9 cellular contexts compared by ENCODE assay signal in the genomic region with DNA sequence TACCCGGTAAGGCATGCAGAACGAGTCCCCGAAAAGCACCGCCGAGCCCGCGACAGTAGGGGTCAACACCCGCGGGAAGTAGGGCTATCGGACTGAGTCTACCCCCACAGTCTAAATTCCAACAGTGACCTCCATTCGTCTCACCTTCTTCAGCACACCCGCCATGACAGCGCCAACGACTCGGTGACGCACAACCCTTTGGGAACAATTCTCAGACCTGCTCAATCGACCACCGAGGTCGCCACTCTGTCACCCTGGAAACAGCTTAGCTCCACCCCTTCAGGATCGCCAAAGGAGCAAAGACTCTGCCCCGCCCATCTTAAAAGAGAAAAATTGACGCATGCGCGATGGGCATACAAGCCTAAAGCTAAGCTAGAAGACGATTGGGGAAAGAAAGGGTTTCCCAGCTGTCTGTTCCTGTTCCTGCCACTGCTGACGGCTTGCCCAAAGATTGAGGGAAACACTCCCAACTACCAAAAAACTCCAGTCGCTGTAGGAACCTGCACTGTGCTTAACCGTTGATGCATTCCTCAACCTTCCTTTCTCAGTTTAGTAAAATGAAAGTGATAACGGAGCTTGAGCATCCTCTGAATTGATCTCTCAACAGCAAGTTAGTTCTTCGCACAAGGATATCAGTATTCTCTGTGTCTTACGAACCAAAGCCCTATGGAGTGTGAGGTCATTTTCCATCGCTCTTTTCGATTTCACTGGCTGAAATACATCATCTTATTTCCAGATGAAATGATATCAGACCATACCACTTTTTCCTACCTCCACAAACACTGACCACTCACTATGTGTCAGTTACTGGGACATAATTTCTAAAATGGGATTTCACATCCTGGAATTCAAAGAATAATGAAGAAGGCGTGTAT. TPM values are rescaled to one million over a fixed set of nuclear protein-coding genes. Genes with fewer than 3 reads are reported as not detected.
A peak's percentile ranks its signal among the peaks of the same experiment; 100 is the strongest.
DNase-seq lines count a peak whose midpoint lies in the region; ATAC-seq and TF ChIP-seq lines count a peak whose summit lies in the region.
"Had no signal": no experiment of that assay in that cellular context is flagged by ENCODE, and none has a peak within 500 bp of the region (broad histone marks: within the 10 kb centered on the region; RNA-seq: fewer than 3 reads in every experiment).

A gene (minus strand): TSS at position 188 of the 875 bp plus-strand sequence. CDS start 23 bp downstream, at position 165.

- TF ChIP-seq CTCF in AG09309 (IDR thresholded peaks at IDR 0.05; ENCODE audit: control insufficient read depth, insufficient read depth, low read depth, low read length, missing control alignments): no peak
- no peak for TF ChIP-seq CTCF in WTC11 (IDR thresholded peaks at IDR 0.05)
- TF ChIP-seq CTCF in cardiac fibroblast (IDR thresholded peaks at IDR 0.05; ENCODE audit: low read depth, low read length): no peak
- TF ChIP-seq CTCF in smooth muscle cell (IDR thresholded peaks at IDR 0.05; ENCODE audit: borderline replicate concordance, insufficient read depth, poor library complexity, severe bottlenecking): no peak

- H3K9ac ChIP-seq in smooth muscle cell (ENCODE audit: low read depth): peak within 1 kb of the TSS; percentile 95

- peaks cover 7% of the 10 kb centered on the region for H3K36me3 Mint-ChIP-seq in WTC11

- H3K27me3 Mint-ChIP-seq in WTC11 (ENCODE audit: low read depth): no peaks in the 10 kb centered on the region

- peaks cover 44% of the 10 kb centered on the region for H3K79me2 ChIP-seq in smooth muscle cell (ENCODE audit: low read depth)

- ATAC-seq in GM19023 (IDR thresholded peaks at IDR 0.05; ENCODE audit: unreplicated experiment) (peak; percentile 98), HG03196 (IDR thresholded peaks at IDR 0.05; ENCODE audit: unreplicated experiment) (peak; percentile 99), WTC11 (peak; percentile 95)

- H2AFZ ChIP-seq in smooth muscle cell (ENCODE audit: low read depth): peak within 1 kb of the TSS; percentile 99

- peak within 1 kb of the TSS; percentile 88 for H3K27ac ChIP-seq in smooth muscle cell (ENCODE audit: low read depth)

- H3K4me3 ChIP-seq in AG09309 (ENCODE audit: control insufficient read depth, low read depth, low read length) (peak within 1 kb of the TSS; percentile 94), cardiac fibroblast (replicated peaks in 1 of 2; ENCODE audit: low read depth in 2 of 2, low read length in 2 of 2) (peak within 1 kb of the TSS; percentile 85 to 89), smooth muscle cell (peak within 1 kb of the TSS; percentile 87)

- 10% methylated on average over 34 of the region's 34 CpGs for whole genome bisulfite sequencing in smooth muscle cell (ENCODE audit: low lambda C conversion rate)

- no peaks in the 10 kb centered on the region for H3K36me3 ChIP-seq in smooth muscle cell (ENCODE audit: low read depth)

- H4K20me1 ChIP-seq in smooth muscle cell (ENCODE audit: low read depth): no peaks in the 10 kb centered on the region

- DNase-seq in AG09309 (ENCODE audit: low read depth): peak; percentile 98
- peak; percentile 95 for DNase-seq in NCI-H226
- DNase-seq in WTC11 (ENCODE audit: low spot score): peak; percentile 97
- DNase-seq in cardiac fibroblast (ENCODE audit: low read depth in 2 of 2): peak; percentile 100
- peak; percentile 94 for DNase-seq in iPS-NIHi7 (ENCODE audit: extremely low spot score)
- DNase-seq in smooth muscle cell (lab: John Stamatoyannopoulos, UW; ENCODE audit: unreplicated experiment): peak; percentile 73

- H3K4me3 Mint-ChIP-seq in WTC11: no peak within 1 kb of the TSS
- H3K4me3 Mint-ChIP-seq: T-helper 1 cell treated with Interleukin-12 subunit alpha and Interleukin-12 subunit beta and Interleukin-4 antibody, amounts not matched to agents 30 μg/mL and 1 μg/mL, for 36 hours had no signal

- peaks cover 9% of the 10 kb centered on the region for H3K4me1 ChIP-seq in smooth muscle cell (ENCODE audit: low read depth)

- H3K9me3 Mint-ChIP-seq in WTC11: peaks cover under 1% of the 10 kb centered on the region; the same call in 1 of the 2 replicates
- H3K9me3 Mint-ChIP-seq: T-helper 1 cell treated with Interleukin-12 subunit alpha and Interleukin-12 subunit beta and Interleukin-4 antibody, amounts not matched to agents 30 μg/mL and 1 μg/mL, for 36 hours had no signal

- POLR2A ChIA-PET in WTC11 (lab: Charles Lee): interaction anchor here (0.5 to 1.2 kb wide), 5 partner anchors 23 to 190 kb away, joined by 3 to 4 read pairs (median 3); a partner anchor contains a TSS

- no peaks in the 10 kb centered on the region for H3F3A ChIP-seq in smooth muscle cell (ENCODE audit: low read depth)

- H3K9me3 ChIP-seq in smooth muscle cell (replicated peaks; ENCODE audit: low read depth): no peaks in the 10 kb centered on the region

- no peak within 1 kb of the TSS for H3K27ac Mint-ChIP-seq in WTC11
- H3K27ac Mint-ChIP-seq: T-helper 1 cell treated with Interleukin-12 subunit alpha and Interleukin-12 subunit beta and Interleukin-4 antibody, amounts not matched to agents 30 μg/mL and 1 μg/mL, for 36 hours had no signal

- peak within 1 kb of the TSS; percentile 93 for H3K4me2 ChIP-seq in smooth muscle cell

- H3K4me1 Mint-ChIP-seq in WTC11: no peaks in the 10 kb centered on the region; the same call in 1 of the 2 replicates

- CTCF ChIA-PET in WTC11 (lab: Charles Lee): interaction anchor here (0.9 to 1.9 kb wide), 7 partner anchors 21 to 125 kb away, joined by 3 to 17 read pairs (median 3); a partner anchor contains a TSS

- H3K27me3 ChIP-seq in smooth muscle cell (ENCODE audit: low read depth): no peaks in the 10 kb centered on the region

TF ChIP-seq in WTC11, 78 proteins besides CTCF, POLR2A, EP300 and RAD21 (continues in another document):
- TF ChIP-seq, protein P1, sequence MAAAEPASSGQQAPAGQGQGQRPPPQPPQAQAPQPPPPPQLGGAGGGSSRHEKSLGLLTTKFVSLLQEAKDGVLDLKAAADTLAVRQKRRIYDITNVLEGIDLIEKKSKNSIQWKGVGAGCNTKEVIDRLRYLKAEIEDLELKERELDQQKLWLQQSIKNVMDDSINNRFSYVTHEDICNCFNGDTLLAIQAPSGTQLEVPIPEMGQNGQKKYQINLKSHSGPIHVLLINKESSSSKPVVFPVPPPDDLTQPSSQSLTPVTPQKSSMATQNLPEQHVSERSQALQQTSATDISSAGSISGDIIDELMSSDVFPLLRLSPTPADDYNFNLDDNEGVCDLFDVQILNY (CRISPR knock-in tag; IDR thresholded peaks at IDR 0.05): no peak
- TF ChIP-seq GABPB1 (CRISPR knock-in tag; IDR thresholded peaks at IDR 0.05): no peak; the same call in 1 of the 2 replicates
- TF ChIP-seq, protein P2, sequence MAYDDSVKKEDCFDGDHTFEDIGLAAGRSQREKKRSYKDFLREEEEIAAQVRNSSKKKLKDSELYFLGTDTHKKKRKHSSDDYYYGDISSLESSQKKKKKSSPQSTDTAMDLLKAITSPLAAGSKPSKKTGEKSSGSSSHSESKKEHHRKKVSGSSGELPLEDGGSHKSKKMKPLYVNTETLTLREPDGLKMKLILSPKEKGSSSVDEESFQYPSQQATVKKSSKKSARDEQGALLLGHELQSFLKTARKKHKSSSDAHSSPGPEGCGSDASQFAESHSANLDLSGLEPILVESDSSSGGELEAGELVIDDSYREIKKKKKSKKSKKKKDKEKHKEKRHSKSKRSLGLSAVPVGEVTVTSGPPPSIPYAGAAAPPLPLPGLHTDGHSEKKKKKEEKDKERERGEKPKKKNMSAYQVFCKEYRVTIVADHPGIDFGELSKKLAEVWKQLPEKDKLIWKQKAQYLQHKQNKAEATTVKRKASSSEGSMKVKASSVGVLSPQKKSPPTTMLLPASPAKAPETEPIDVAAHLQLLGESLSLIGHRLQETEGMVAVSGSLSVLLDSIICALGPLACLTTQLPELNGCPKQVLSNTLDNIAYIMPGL (CRISPR knock-in tag; IDR thresholded peaks at IDR 0.05): 0 out of 2 replicates have a peak, but pooled peaks have one; percentile 34
- peak; percentile 79; the same call in 1 of the 2 replicates for TF ChIP-seq FOXK1 (CRISPR knock-in tag; IDR thresholded peaks at IDR 0.05)
- 0 out of 2 replicates have a peak, but pooled peaks have one; percentile 31 for TF ChIP-seq CREB1 (CRISPR knock-in tag; IDR thresholded peaks at IDR 0.05)
- TF ChIP-seq FOXP1 (CRISPR knock-in tag; IDR thresholded peaks at IDR 0.05; ENCODE audit: borderline replicate concordance): 0 out of 2 replicates have a peak, but pooled peaks have one; percentile 42
- TF ChIP-seq PRRX2 (CRISPR knock-in tag; IDR thresholded peaks at IDR 0.05): peak; percentile 46; the same call in 1 of the 2 replicates
- TF ChIP-seq, protein P3, sequence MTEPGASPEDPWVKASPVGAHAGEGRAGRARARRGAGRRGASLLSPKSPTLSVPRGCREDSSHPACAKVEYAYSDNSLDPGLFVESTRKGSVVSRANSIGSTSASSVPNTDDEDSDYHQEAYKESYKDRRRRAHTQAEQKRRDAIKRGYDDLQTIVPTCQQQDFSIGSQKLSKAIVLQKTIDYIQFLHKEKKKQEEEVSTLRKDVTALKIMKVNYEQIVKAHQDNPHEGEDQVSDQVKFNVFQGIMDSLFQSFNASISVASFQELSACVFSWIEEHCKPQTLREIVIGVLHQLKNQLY (CRISPR knock-in tag; IDR thresholded peaks at IDR 0.05): no peak
- TF ChIP-seq, protein P4, sequence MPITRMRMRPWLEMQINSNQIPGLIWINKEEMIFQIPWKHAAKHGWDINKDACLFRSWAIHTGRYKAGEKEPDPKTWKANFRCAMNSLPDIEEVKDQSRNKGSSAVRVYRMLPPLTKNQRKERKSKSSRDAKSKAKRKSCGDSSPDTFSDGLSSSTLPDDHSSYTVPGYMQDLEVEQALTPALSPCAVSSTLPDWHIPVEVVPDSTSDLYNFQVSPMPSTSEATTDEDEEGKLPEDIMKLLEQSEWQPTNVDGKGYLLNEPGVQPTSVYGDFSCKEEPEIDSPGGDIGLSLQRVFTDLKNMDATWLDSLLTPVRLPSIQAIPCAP (CRISPR knock-in tag; IDR thresholded peaks at IDR 0.05): no peak
- peak; percentile 66; the same call in 1 of the 2 replicates for TF ChIP-seq ESRRA (CRISPR knock-in tag; IDR thresholded peaks at IDR 0.05; ENCODE audit: borderline replicate concordance)
- TF ChIP-seq ZNF138 (CRISPR knock-in tag; conservative IDR thresholded peaks at IDR 0.05): no peak
- peak; percentile 88 for TF ChIP-seq SP1 (CRISPR knock-in tag; conservative IDR thresholded peaks at IDR 0.05)

RNA-seq across cellular contexts. Expression of the gene that starts here (rescaled TPM):
- total RNA-seq in WTC11 (2021): 69.1 to 77.0 TPM (median 72.9 TPM) in 3 replicates
- total RNA-seq in smooth muscle cell: 75.5 and 94.9 TPM in 2 replicates
- 94.0 and 108 TPM in 2 replicates for polyA plus RNA-seq in smooth muscle cell

Comparison
In these comparisons a context has a peak if more than half of its experiments do, and no peak if none do; other contexts are left out.
1. Peak in every context shown above with its lines: DNase-seq, ATAC-seq, H3K4me3 ChIP-seq and H3K27ac ChIP-seq.